In genomic region chr17:36151891-36152638, GRCh38 we compare ENCODE assay signal across 1 cellular context.
TF ChIP-seq lines count a peak whose summit lies in the region.

No MANE protein-coding gene starts in this region.

TF ChIP-seq in HEK293, 187 proteins besides CTCF, POLR2A, EP300 and RAD21 (continued from another document):
- TF ChIP-seq ZNF280C (tag by site-specific recombination; IDR thresholded peaks at IDR 0.05) (no peak), ATF2 (tag by site-specific recombination; IDR thresholded peaks at IDR 0.05; ENCODE audit: low read depth) (no peak)
